1 cellular context compared by ENCODE assay signal in the genomic region with DNA sequence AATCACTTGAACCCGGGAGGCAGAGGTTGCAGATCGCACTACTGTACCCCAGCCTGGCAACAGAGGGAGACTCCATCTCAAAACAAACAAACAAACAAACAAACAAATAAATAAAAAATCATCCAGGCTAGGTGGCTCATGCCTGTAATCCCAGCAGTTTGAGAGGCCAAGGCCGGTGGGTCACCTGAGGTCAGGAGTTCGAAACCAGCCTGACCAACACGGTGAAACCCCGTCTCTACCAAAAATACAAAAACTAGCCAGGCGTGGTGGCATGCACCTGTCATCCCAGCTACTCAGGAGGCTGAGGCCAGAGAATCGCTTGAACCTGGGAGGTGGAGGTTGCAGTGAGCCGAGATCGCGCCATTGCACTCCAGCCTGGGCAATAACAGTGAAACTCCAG.
TF ChIP-seq lines count a peak whose summit lies in the region.

No MANE protein-coding gene starts in this region.

TF ChIP-seq in GM12891, 5 proteins besides CTCF, POLR2A, EP300 and RAD21:
- TF ChIP-seq PAX5 (IDR thresholded peaks at IDR 0.05; ENCODE audit: insufficient read depth, low read length, severe bottlenecking), result peak; percentile 67
TF ChIP-seq in GM12891: peak in this region for 1; not testable (repeated sequence) for 4.
